2 cellular contexts compared by ENCODE assay signal in genomic region chr1:62608905-62609304, GRCh38.
A peak's percentile ranks its signal among the peaks of the same experiment; 100 is the strongest.
TF ChIP-seq lines count a peak whose summit lies in the region.

No MANE protein-coding gene starts in this region.

TF ChIP-seq in IMR-90, 13 proteins besides CTCF, POLR2A, EP300 and RAD21:
- TF ChIP-seq RCOR1 (IDR thresholded peaks at IDR 0.05; ENCODE audit: insufficient replicate concordance, low read length) (no peak), SMC3 (IDR thresholded peaks at IDR 0.05; ENCODE audit: low read depth, low read length) (no peak), MAFK (IDR thresholded peaks at IDR 0.05; ENCODE audit: low read depth, low read length) (no peak), USF2 (IDR thresholded peaks at IDR 0.05; ENCODE audit: low read depth, low read length) (no peak), BHLHE40 (IDR thresholded peaks at IDR 0.05; ENCODE audit: low read depth, low read length) (no peak), RFX5 (IDR thresholded peaks at IDR 0.05; ENCODE audit: low read depth, low read length) (no peak), CEBPB (IDR thresholded peaks at IDR 0.05; ENCODE audit: low read depth, low read length) (no peak), FOS (IDR thresholded peaks at IDR 0.05; ENCODE audit: low read depth, low read length) (no peak), CHD1 (IDR thresholded peaks at IDR 0.05; ENCODE audit: low read depth, low read length) (no peak), ELK1 (IDR thresholded peaks at IDR 0.05; ENCODE audit: borderline replicate concordance, low read depth, low read length) (no peak), MXI1 (IDR thresholded peaks at IDR 0.05; ENCODE audit: borderline replicate concordance, low read depth, low read length) (no peak), MAZ (IDR thresholded peaks at IDR 0.05; ENCODE audit: borderline replicate concordance, low read depth, low read length) (no peak), NFE2L2 (IDR thresholded peaks at IDR 0.05; ENCODE audit: low read depth, low read length) (no peak)

TF ChIP-seq in HepG2, 621 proteins besides CTCF, POLR2A, EP300 and RAD21 (continues in another document):
- TF ChIP-seq NFE2L1 (CRISPR knock-in tag; IDR thresholded peaks at IDR 0.05; ENCODE audit: borderline replicate concordance) (no peak), ETV6 (CRISPR knock-in tag; conservative IDR thresholded peaks at IDR 0.05) (no peak), POGK (CRISPR knock-in tag; conservative IDR thresholded peaks at IDR 0.05) (no peak), MLXIP (CRISPR knock-in tag; IDR thresholded peaks at IDR 0.05; ENCODE audit: borderline replicate concordance) (no peak), NFRKB (IDR thresholded peaks at IDR 0.05) (no peak), ELF3 (CRISPR knock-in tag; IDR thresholded peaks at IDR 0.05) (no peak), EED (CRISPR knock-in tag; IDR thresholded peaks at IDR 0.05) (no peak), DR1 (CRISPR knock-in tag; IDR thresholded peaks at IDR 0.05) (no peak), ZSCAN21 (CRISPR knock-in tag; IDR thresholded peaks at IDR 0.05; ENCODE audit: borderline replicate concordance) (no peak), PHB2 (IDR thresholded peaks at IDR 0.05; ENCODE audit: partially characterized antibody) (no peak), ZNF597 (CRISPR knock-in tag; IDR thresholded peaks at IDR 0.05) (no peak), ZFP41 (CRISPR knock-in tag; IDR thresholded peaks at IDR 0.05; ENCODE audit: borderline replicate concordance) (no peak), ATF2 (CRISPR knock-in tag; IDR thresholded peaks at IDR 0.05) (no peak), ZNF451 (CRISPR knock-in tag; IDR thresholded peaks at IDR 0.05) (no peak), ZNF264 (CRISPR knock-in tag; IDR thresholded peaks at IDR 0.05) (no peak), HMGXB4 (CRISPR knock-in tag; IDR thresholded peaks at IDR 0.05; ENCODE audit: borderline replicate concordance in 1 of 2, low read depth in 1 of 2) (no peak), ZNF580 (CRISPR knock-in tag; IDR thresholded peaks at IDR 0.05; ENCODE audit: borderline replicate concordance, low read depth) (no peak), ZNF768 (CRISPR knock-in tag; IDR thresholded peaks at IDR 0.05) (no peak), AKNA (CRISPR knock-in tag; IDR thresholded peaks at IDR 0.05; ENCODE audit: borderline replicate concordance) (no peak), PBX2 (CRISPR knock-in tag; IDR thresholded peaks at IDR 0.05) (no peak), ZNF747 (CRISPR knock-in tag; IDR thresholded peaks at IDR 0.05; ENCODE audit: borderline replicate concordance) (no peak), NCOA1 (CRISPR knock-in tag; IDR thresholded peaks at IDR 0.05) (no peak), ZNF740 (CRISPR knock-in tag; IDR thresholded peaks at IDR 0.05) (no peak), ZNF713 (CRISPR knock-in tag; IDR thresholded peaks at IDR 0.05) (no peak), ZSCAN31 (CRISPR knock-in tag; IDR thresholded peaks at IDR 0.05; ENCODE audit: low read depth) (no peak), NR2C2 (CRISPR knock-in tag; IDR thresholded peaks at IDR 0.05; ENCODE audit: borderline replicate concordance) (peak; percentile 40; the same call in 1 of the 2 replicates), NCOA2 (CRISPR knock-in tag; IDR thresholded peaks at IDR 0.05) (peak; percentile 54; the same call in 1 of the 2 replicates), ZNF12 (CRISPR knock-in tag; IDR thresholded peaks at IDR 0.05) (no peak)
- TF ChIP-seq, protein P1, sequence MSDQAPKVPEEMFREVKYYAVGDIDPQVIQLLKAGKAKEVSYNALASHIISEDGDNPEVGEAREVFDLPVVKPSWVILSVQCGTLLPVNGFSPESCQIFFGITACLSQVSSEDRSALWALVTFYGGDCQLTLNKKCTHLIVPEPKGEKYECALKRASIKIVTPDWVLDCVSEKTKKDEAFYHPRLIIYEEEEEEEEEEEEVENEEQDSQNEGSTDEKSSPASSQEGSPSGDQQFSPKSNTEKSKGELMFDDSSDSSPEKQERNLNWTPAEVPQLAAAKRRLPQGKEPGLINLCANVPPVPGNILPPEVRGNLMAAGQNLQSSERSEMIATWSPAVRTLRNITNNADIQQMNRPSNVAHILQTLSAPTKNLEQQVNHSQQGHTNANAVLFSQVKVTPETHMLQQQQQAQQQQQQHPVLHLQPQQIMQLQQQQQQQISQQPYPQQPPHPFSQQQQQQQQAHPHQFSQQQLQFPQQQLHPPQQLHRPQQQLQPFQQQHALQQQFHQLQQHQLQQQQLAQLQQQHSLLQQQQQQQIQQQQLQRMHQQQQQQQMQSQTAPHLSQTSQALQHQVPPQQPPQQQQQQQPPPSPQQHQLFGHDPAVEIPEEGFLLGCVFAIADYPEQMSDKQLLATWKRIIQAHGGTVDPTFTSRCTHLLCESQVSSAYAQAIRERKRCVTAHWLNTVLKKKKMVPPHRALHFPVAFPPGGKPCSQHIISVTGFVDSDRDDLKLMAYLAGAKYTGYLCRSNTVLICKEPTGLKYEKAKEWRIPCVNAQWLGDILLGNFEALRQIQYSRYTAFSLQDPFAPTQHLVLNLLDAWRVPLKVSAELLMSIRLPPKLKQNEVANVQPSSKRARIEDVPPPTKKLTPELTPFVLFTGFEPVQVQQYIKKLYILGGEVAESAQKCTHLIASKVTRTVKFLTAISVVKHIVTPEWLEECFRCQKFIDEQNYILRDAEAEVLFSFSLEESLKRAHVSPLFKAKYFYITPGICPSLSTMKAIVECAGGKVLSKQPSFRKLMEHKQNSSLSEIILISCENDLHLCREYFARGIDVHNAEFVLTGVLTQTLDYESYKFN (CRISPR knock-in tag; conservative IDR thresholded peaks at IDR 0.05): peak; percentile 64
- TF ChIP-seq, protein P2, sequence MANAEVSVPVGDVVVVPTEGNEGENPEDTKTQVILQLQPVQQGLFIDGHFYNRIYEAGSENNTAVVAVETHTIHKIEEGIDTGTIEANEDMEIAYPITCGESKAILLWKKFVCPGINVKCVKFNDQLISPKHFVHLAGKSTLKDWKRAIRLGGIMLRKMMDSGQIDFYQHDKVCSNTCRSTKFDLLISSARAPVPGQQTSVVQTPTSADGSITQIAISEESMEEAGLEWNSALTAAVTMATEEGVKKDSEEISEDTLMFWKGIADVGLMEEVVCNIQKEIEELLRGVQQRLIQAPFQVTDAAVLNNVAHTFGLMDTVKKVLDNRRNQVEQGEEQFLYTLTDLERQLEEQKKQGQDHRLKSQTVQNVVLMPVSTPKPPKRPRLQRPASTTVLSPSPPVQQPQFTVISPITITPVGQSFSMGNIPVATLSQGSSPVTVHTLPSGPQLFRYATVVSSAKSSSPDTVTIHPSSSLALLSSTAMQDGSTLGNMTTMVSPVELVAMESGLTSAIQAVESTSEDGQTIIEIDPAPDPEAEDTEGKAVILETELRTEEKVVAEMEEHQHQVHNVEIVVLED (CRISPR knock-in tag; IDR thresholded peaks at IDR 0.05; ENCODE audit: borderline replicate concordance): no peak
